8 cellular contexts compared by ENCODE assay signal in genomic region chr10:133335238-133336122, GRCh38.
A peak's percentile ranks its signal among the peaks of the same experiment; 100 is the strongest.
DNase-seq lines count a peak whose midpoint lies in the region; ATAC-seq and TF ChIP-seq lines count a peak whose summit lies in the region.

No MANE protein-coding gene starts in this region.

- DNase-seq in cardiac fibroblast (ENCODE audit: low read depth in 2 of 2) (peak; percentile 70 to 78), islet precursor cell (peak; percentile 69), cortex of kidney (lab: John Stamatoyannopoulos, UW) (no peak)
- peak; percentile 53 to 54 for DNase-seq in stimulated activated CD4-positive, alpha-beta T cell treated with anti-CD3 and anti-CD28 coated beads, Interleukin-1b, Interleukin-23, amount 100 ng/mL, for 1 hour (ENCODE audit: low read depth in 2 of 2)

- peak; percentile 52 for ATAC-seq in GM21447 (IDR thresholded peaks at IDR 0.05; ENCODE audit: unreplicated experiment)
- ATAC-seq in activated CD4-positive, CD25-positive, alpha-beta regulatory T cell treated with anti-CD3 and anti-CD28 coated beads, Interleukin-2, amount 50 U/mL, for 24 hours = peak; percentile 24 to 59
- ATAC-seq in HG03520 (IDR thresholded peaks at IDR 0.05; ENCODE audit: unreplicated experiment) = no peak
- no peak for ATAC-seq in HG03460 (IDR thresholded peaks at IDR 0.05; ENCODE audit: unreplicated experiment)

- H3K4me3 ChIP-seq in cardiac fibroblast (replicated peaks in 1 of 2; ENCODE audit: low read depth in 2 of 2, low read length in 2 of 2) = peak overlapping the region; percentile 32 to 40

- no peak for TF ChIP-seq CTCF in cardiac fibroblast (IDR thresholded peaks at IDR 0.05; ENCODE audit: low read depth, low read length)

Comparison
In these comparisons a context has a peak if more than half of its experiments do, and no peak if none do; other contexts are left out.
1. ATAC-seq: peak in GM21447 (single experiment) and activated CD4-positive, CD25-positive, alpha-beta regulatory T cell treated with anti-CD3 and anti-CD28 coated beads, Interleukin-2, amount 50 U/mL, for 24 hours (2 of 2); none in HG03520 (single experiment) and HG03460 (single experiment).